Comparison of ENCODE assay signal across 19 cellular contexts in genomic region chr4:52371861-52372260, GRCh38.
A peak's percentile ranks its signal among the peaks of the same experiment; 100 is the strongest.
DNase-seq lines count a peak whose midpoint lies in the region; ATAC-seq and TF ChIP-seq lines count a peak whose summit lies in the region.
"Had no signal": no experiment of that assay in that cellular context is flagged by ENCODE, and none has a peak within 500 bp of the region (broad histone marks: within the 10 kb centered on the region; RNA-seq: fewer than 3 reads in every experiment).

No MANE protein-coding gene starts in this region.

- H3K27me3 Mint-ChIP-seq in nephron progenitor cell (ENCODE audit: low read depth, poor library complexity): peaks cover 3% of the 10 kb centered on the region
- no peaks in the 10 kb centered on the region for H3K27me3 Mint-ChIP-seq in activated CD4-positive, alpha-beta memory T cell treated with anti-CD3 and anti-CD28 coated beads, Interleukin-2, amount 10 ng/mL, durations not matched to agents 7 days and 5 days
- H3K27me3 Mint-ChIP-seq: CD4-positive, CD25-positive, alpha-beta regulatory T cell; CD8-positive, alpha-beta memory T cell had no signal

- H3K4me1 ChIP-seq in BLaER1 treated with 17β-estradiol and CSF1 and Interleukin-3, amounts not matched to agents 10 nM and 100 nM: peaks cover 0 to 84% (median 59%) of the 10 kb centered on the region in 10 experiments; a peak in 16 of 20 replicates
- H3K4me1 ChIP-seq in adipocyte (ENCODE audit: control insufficient read depth, insufficient read depth, low read length) (no peaks in the 10 kb centered on the region), hepatocyte (ENCODE audit: insufficient read depth) (peaks cover 6% of the 10 kb centered on the region)

- 67% methylated on average over 5 of the region's 5 CpGs for WGBS in hepatocyte (ENCODE audit: low lambda C conversion rate, missing lambda C conversion rate)

- H3K27ac Mint-ChIP-seq in nephron progenitor cell: peak overlapping the region; percentile 84
- no peak overlapping the region for H3K27ac Mint-ChIP-seq in activated CD4-positive, alpha-beta memory T cell treated with anti-CD3 and anti-CD28 coated beads, Interleukin-2, amount 10 ng/mL, durations not matched to agents 7 days and 5 days
- H3K27ac Mint-ChIP-seq: CD4-positive, CD25-positive, alpha-beta regulatory T cell; CD8-positive, alpha-beta memory T cell had no signal

- no peak overlapping the region for H2AFZ ChIP-seq in hepatocyte
- H2AFZ ChIP-seq: GM23248 had no signal

- H3K79me2 ChIP-seq in hepatocyte: no peaks in the 10 kb centered on the region

- H3K4me2 ChIP-seq in BLaER1 treated with 17β-estradiol and CSF1 and Interleukin-3, amounts not matched to agents 10 nM and 100 nM: peak overlapping the region in 6 of 11 experiments; percentile 39 to 62 (median 52); a peak in 9 of 22 replicates
- no peak overlapping the region for H3K4me2 ChIP-seq in hepatocyte

- no peak overlapping the region for H3K4me3 Mint-ChIP-seq in nephron progenitor cell
- no peak overlapping the region for H3K4me3 Mint-ChIP-seq in activated CD4-positive, alpha-beta memory T cell treated with anti-CD3 and anti-CD28 coated beads, Interleukin-2, amount 10 ng/mL, durations not matched to agents 7 days and 5 days
- H3K4me3 Mint-ChIP-seq: CD4-positive, CD25-positive, alpha-beta regulatory T cell; CD8-positive, alpha-beta memory T cell had no signal

- no peaks in the 10 kb centered on the region for H4K20me1 ChIP-seq in BLaER1 treated with 17β-estradiol and CSF1 and Interleukin-3, amounts not matched to agents 10 nM and 100 nM
- H4K20me1 ChIP-seq in hepatocyte (ENCODE audit: insufficient read depth, poor library complexity, severe bottlenecking): no peaks in the 10 kb centered on the region

- no peaks in the 10 kb centered on the region for H3K9me3 ChIP-seq in BLaER1 treated with 17β-estradiol and CSF1 and Interleukin-3, amounts not matched to agents 10 nM and 100 nM (replicated peaks in 1 of 11)
- H3K9me3 ChIP-seq in adipocyte (ENCODE audit: control insufficient read depth, low read length): no peaks in the 10 kb centered on the region
- no peaks in the 10 kb centered on the region for H3K9me3 ChIP-seq in hepatocyte (ENCODE audit: low read depth)

- no peak overlapping the region for H3K9ac ChIP-seq in BLaER1 treated with 17β-estradiol and CSF1 and Interleukin-3, amounts not matched to agents 10 nM and 100 nM
- no peak overlapping the region for H3K9ac ChIP-seq in adipocyte (ENCODE audit: low read length)
- H3K9ac ChIP-seq: GM23248 had no signal

- DNase-seq in adipocyte (ENCODE audit: low read depth) (peak; percentile 11), hepatocyte (ENCODE audit: low spot score) (no peak), nephron progenitor cell (no peak), GM10248 (ENCODE audit: extremely low spot score) (no peak)
- DNase-seq in activated CD4-positive, alpha-beta memory T cell treated with anti-CD3 and anti-CD28 coated beads, Interleukin-2, amount 10 ng/mL, durations not matched to agents 7 days and 5 days: no peak
- DNase-seq: 8988T; C1 segment of cervical spinal cord; CD4-positive, CD25-positive, alpha-beta regulatory T cell; CD8-positive, alpha-beta memory T cell; COR-L47; DMS 273 treated with DMSO at 0.1 percent for 48 hours; DMS53; DND-41; GM23248; HCEC 1CT had no signal

- H3K36me3 ChIP-seq in BLaER1 treated with 17β-estradiol and CSF1 and Interleukin-3, amounts not matched to agents 10 nM and 100 nM: no peaks in the 10 kb centered on the region
- H3K36me3 ChIP-seq in adipocyte (ENCODE audit: control insufficient read depth, insufficient read depth, low read length, severe bottlenecking) (no peaks in the 10 kb centered on the region), hepatocyte (replicated peaks; ENCODE audit: insufficient read depth, low read depth) (no peaks in the 10 kb centered on the region)

- ATAC-seq in GM18858 (IDR thresholded peaks at IDR 0.05; ENCODE audit: unreplicated experiment): no peak
- no peak for ATAC-seq in GM21737 (IDR thresholded peaks at IDR 0.05; ENCODE audit: unreplicated experiment)

- H3K9me3 Mint-ChIP-seq in nephron progenitor cell: no peaks in the 10 kb centered on the region
- H3K9me3 Mint-ChIP-seq in activated CD4-positive, alpha-beta memory T cell treated with anti-CD3 and anti-CD28 coated beads, Interleukin-2, amount 10 ng/mL, durations not matched to agents 7 days and 5 days: no peaks in the 10 kb centered on the region
- H3K9me3 Mint-ChIP-seq: CD4-positive, CD25-positive, alpha-beta regulatory T cell; CD8-positive, alpha-beta memory T cell had no signal

- POLR2A ChIA-PET in GM10248 (lab: Yijun Ruan, JAX): no interaction called here
- POLR2A ChIA-PET in activated CD4-positive, alpha-beta memory T cell treated with anti-CD3 and anti-CD28 coated beads, Interleukin-2, amount 10 ng/mL, durations not matched to agents 7 days and 5 days (lab: Charles Lee): no interaction called here

- no peak for TF ChIP-seq CTCF in hepatocyte (IDR thresholded peaks at IDR 0.05; ENCODE audit: poor library complexity)
- no peak for TF ChIP-seq CTCF in nephron progenitor cell (IDR thresholded peaks at IDR 0.05)
- TF ChIP-seq CTCF in GM10248 (IDR thresholded peaks at IDR 0.05; ENCODE audit: control extremely low read depth, extremely low read depth, low read depth, missing control alignments): no peak

- no peak overlapping the region for H3K4me3 ChIP-seq in BLaER1 treated with 17β-estradiol and CSF1 and Interleukin-3, amounts not matched to agents 10 nM and 100 nM
- H3K4me3 ChIP-seq in adipocyte (ENCODE audit: low read length): no peak overlapping the region
- H3K4me3 ChIP-seq in hepatocyte: no peak overlapping the region
- H3K4me3 ChIP-seq: GM23248 had no signal

- no peak overlapping the region for H3K27ac ChIP-seq in BLaER1 treated with 17β-estradiol and CSF1 and Interleukin-3, amounts not matched to agents 10 nM and 100 nM
- H3K27ac ChIP-seq in hepatocyte: peak overlapping the region; percentile 7
- H3K27ac ChIP-seq: GM23248, HL-60 had no signal

- CTCF ChIA-PET in GM10248 (lab: Yijun Ruan, JAX): interaction anchor here (0.8 kb wide), 1 partner anchor 611 kb away, joined by 3 read pairs; no protein-coding TSS in a partner anchor
- CTCF ChIA-PET in activated CD4-positive, alpha-beta memory T cell treated with anti-CD3 and anti-CD28 coated beads, Interleukin-2, amount 10 ng/mL, durations not matched to agents 7 days and 5 days (lab: Charles Lee): no interaction called here

- no peaks in the 10 kb centered on the region for H3K36me3 Mint-ChIP-seq in nephron progenitor cell (ENCODE audit: low read depth)
- no peaks in the 10 kb centered on the region for H3K36me3 Mint-ChIP-seq in activated CD4-positive, alpha-beta memory T cell treated with anti-CD3 and anti-CD28 coated beads, Interleukin-2, amount 10 ng/mL, durations not matched to agents 7 days and 5 days (ENCODE audit: low read depth)
- H3K36me3 Mint-ChIP-seq: CD4-positive, CD25-positive, alpha-beta regulatory T cell; CD8-positive, alpha-beta memory T cell had no signal

- no peaks in the 10 kb centered on the region for H3K27me3 ChIP-seq in BLaER1 treated with 17β-estradiol and CSF1 and Interleukin-3, amounts not matched to agents 10 nM and 100 nM
- H3K27me3 ChIP-seq in adipocyte (replicated peaks; ENCODE audit: control insufficient read depth, insufficient read depth, low read length) (no peaks in the 10 kb centered on the region), hepatocyte (no peaks in the 10 kb centered on the region)

- H3K4me1 Mint-ChIP-seq in nephron progenitor cell: peaks cover 42% of the 10 kb centered on the region
- H3K4me1 Mint-ChIP-seq in activated CD4-positive, alpha-beta memory T cell treated with anti-CD3 and anti-CD28 coated beads, Interleukin-2, amount 10 ng/mL, durations not matched to agents 7 days and 5 days: no peaks in the 10 kb centered on the region
- H3K4me1 Mint-ChIP-seq: CD4-positive, CD25-positive, alpha-beta regulatory T cell; CD8-positive, alpha-beta memory T cell had no signal

- no peaks in the 10 kb centered on the region for H3K9me2 ChIP-seq in hepatocyte (replicated peaks; ENCODE audit: insufficient read depth)
